In the genomic region with DNA sequence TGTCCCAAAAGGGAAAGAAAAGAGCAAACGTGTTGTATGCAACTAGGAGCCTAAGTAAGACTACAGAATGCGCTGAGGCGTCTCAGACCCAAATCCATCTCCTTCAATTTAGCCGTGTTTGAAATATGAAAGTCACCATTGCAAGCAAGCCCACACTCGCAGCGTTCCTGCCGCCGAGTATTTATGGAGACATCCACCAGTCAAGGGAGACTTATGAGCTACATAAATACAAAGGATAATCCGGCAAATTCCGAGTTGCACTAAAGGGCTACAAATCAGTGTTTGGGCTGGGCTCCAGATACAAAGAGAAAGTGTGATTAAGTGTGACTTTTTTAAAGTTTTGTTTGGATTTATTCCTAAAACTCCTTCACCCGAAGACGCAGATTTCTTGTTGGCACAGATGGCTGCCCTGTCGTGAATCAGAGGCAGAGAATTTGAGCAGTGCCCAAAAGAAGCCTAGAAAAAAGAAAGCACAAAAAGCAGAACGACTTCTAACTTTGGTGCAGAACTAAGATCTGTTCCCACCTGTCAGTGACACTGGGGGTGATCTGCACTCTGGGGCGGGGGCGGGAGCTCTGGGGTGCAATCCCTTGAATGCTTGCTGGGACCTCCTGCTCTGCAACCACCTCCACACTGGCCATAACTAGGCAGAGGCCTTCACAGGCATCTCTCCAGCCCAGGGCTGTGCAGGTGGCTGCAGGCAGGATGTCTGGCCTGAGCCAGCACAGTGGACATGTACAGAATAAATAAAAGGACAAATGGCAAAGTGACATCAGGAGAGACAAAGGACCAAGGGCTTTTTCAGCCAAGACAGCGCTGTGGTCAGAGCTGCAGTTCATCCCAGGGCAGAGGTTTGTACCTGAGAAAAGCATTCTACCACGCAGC, we compare ENCODE assay signal across 32 cellular contexts.
A peak's percentile ranks its signal among the peaks of the same experiment; 100 is the strongest.
DNase-seq lines count a peak whose midpoint lies in the region; ATAC-seq and TF ChIP-seq lines count a peak whose summit lies in the region.
"Had no signal": no experiment of that assay in that cellular context is flagged by ENCODE, and none has a peak within 500 bp of the region (broad histone marks: within the 10 kb centered on the region; RNA-seq: fewer than 3 reads in every experiment).

No MANE protein-coding gene starts in this region.

- no peak for DNase-seq in adipocyte (ENCODE audit: low read depth)
- DNase-seq in epithelial cell of esophagus (ENCODE audit: low read depth): peak; percentile 2
- DNase-seq in omental fat pad (ENCODE audit: low spot score): no peak
- DNase-seq in retina: no peak
- DNase-seq: 8988T; activated CD4-positive, alpha-beta T cell treated with anti-CD3 and anti-CD28 coated beads for 48 hours; activated CD8-positive, alpha-beta memory T cell treated with anti-CD3 and anti-CD28 coated beads for 24 hours; activated effector memory CD4-positive, alpha-beta T cell treated with Interleukin-2 at 50 U/mL for 16 hours; activated naive CD8-positive, alpha-beta T cell treated with anti-CD3 and anti-CD28 coated beads for 36 hours; CD4-positive, alpha-beta memory T cell; colonic mucosa; DMS 273 treated with DMSO at 0.1 percent for 48 hours; effector memory CD4-positive, alpha-beta T cell; erythroblast; gastrocnemius medialis; left colon; mesenchymal stem cell; NCI-H1092; NCI-H187; NCI-H2171; psoas muscle; stimulated activated naive CD4-positive, alpha-beta T cell; SW 1271; T1000; WERI-Rb-1 had no signal

- ATAC-seq in omental fat pad (ENCODE audit: low FRiP score): peak; percentile 19
- no peak for ATAC-seq in HG02981 (IDR thresholded peaks at IDR 0.05; ENCODE audit: unreplicated experiment)
- no peak for ATAC-seq in GM19328 (IDR thresholded peaks at IDR 0.05; ENCODE audit: unreplicated experiment)
- ATAC-seq in HG02763 (IDR thresholded peaks at IDR 0.05; ENCODE audit: unreplicated experiment): no peak
- ATAC-seq: gastrocnemius medialis, left colon, psoas muscle, Right ventricle myocardium inferior had no signal

- no peak overlapping the region for H3K27ac ChIP-seq in BLaER1
- H3K27ac ChIP-seq: colonic mucosa, gastrocnemius medialis, hepatocyte, neutrophil, psoas muscle, WERI-Rb-1 had no signal

- H3K4me3 ChIP-seq in BLaER1 (no peak overlapping the region), adipocyte (ENCODE audit: low read length) (peak overlapping the region; percentile 23), epithelial cell of esophagus (ENCODE audit: low read length) (no peak overlapping the region)
- H3K4me3 ChIP-seq: colonic mucosa, gastrocnemius medialis, hepatocyte, psoas muscle had no signal

- H3K36me3 ChIP-seq in BLaER1: no peaks in the 10 kb centered on the region
- no peaks in the 10 kb centered on the region for H3K36me3 ChIP-seq in adipocyte (ENCODE audit: control insufficient read depth, insufficient read depth, low read length, severe bottlenecking)
- H3K36me3 ChIP-seq: colonic mucosa, gastrocnemius medialis, neutrophil, WERI-Rb-1 had no signal

- H3K4me2 ChIP-seq in BLaER1: peak overlapping the region; percentile 80
- H3K4me2 ChIP-seq: hepatocyte had no signal

- H3K9ac ChIP-seq in BLaER1 (no peak overlapping the region), adipocyte (ENCODE audit: low read length) (no peak overlapping the region)

- H3K27me3 ChIP-seq in BLaER1: no peaks in the 10 kb centered on the region
- peaks cover 19% of the 10 kb centered on the region for H3K27me3 ChIP-seq in adipocyte (replicated peaks; ENCODE audit: control insufficient read depth, insufficient read depth, low read length)
- H3K27me3 ChIP-seq: colonic mucosa, hepatocyte had no signal

- H3K9me3 ChIP-seq in BLaER1: no peaks in the 10 kb centered on the region
- no peaks in the 10 kb centered on the region for H3K9me3 ChIP-seq in adipocyte (ENCODE audit: control insufficient read depth, low read length)
- H3K9me3 ChIP-seq: colonic mucosa, gastrocnemius medialis, neutrophil, psoas muscle had no signal

- no peak for TF ChIP-seq CTCF in epithelial cell of esophagus (IDR thresholded peaks at IDR 0.05; ENCODE audit: insufficient read depth, low read depth, low read length, missing control alignments)
- TF ChIP-seq CTCF in omental fat pad (IDR thresholded peaks at IDR 0.05): no peak

- 0 out of 2 replicates have a peak, but pooled peaks cover 6% of the 10 kb centered on the region for H4K20me1 ChIP-seq in BLaER1

- H3K4me1 ChIP-seq in BLaER1 (peaks cover 41% of the 10 kb centered on the region), adipocyte (ENCODE audit: control insufficient read depth, insufficient read depth, low read length) (peaks cover 12% of the 10 kb centered on the region)
- H3K4me1 ChIP-seq: colonic mucosa, gastrocnemius medialis, psoas muscle had no signal
